ENCODE assay signal across 8 cellular contexts in genomic region chr4:39458505-39459300, GRCh38. TPM values are rescaled to one million over a fixed set of nuclear protein-coding genes. Genes with fewer than 3 reads are reported as not detected.
DNase-seq lines count a peak whose midpoint lies in the region; ATAC-seq and TF ChIP-seq lines count a peak whose summit lies in the region.

TSS of gene LIAS (plus strand) at chr4:39459056. CDS start at chr4:39459118, 62 bp downstream.
TSS of gene RPL9 (minus strand) at chr4:39458922. CDS start at chr4:39458439, 483 bp downstream.

- DNase-seq in BJ (ENCODE audit: low read depth), result peak; percentile 92
- peak; percentile 96 for DNase-seq in NCI-H526 treated with DMSO at 0.1 percent for 48 hours (lab: John Stamatoyannopoulos, UW)
- DNase-seq in activated CD4-positive, alpha-beta T cell treated with anti-CD3 and anti-CD28 coated beads, Interleukin-2, amount 10 ng/mL, durations not matched to agents 24 days and 14 days, result peak; percentile 98
- DNase-seq in colonic mucosa, result peak; percentile 96
- peak; percentile 99 for DNase-seq in kidney tubule cell (ENCODE audit: low spot score)
- DNase-seq in stimulated activated CD4-positive, alpha-beta T cell treated with anti-CD3 and anti-CD28 coated beads, Interleukin-1b, Interleukin-23, amount 100 ng/mL, for 24 hours (ENCODE audit: low read depth in 4 of 4, low spot score in 1 of 4), result peak; percentile 82 to 93 (median 87)

- peak within 1 kb of the TSS; percentile 98 for H3K27ac Mint-ChIP-seq in activated CD4-positive, alpha-beta T cell treated with anti-CD3 and anti-CD28 coated beads, Interleukin-2, amount 10 ng/mL, durations not matched to agents 24 days and 14 days

- no peaks in the 10 kb centered on the region for H3K27me3 ChIP-seq in BJ (ENCODE audit: control insufficient read depth, insufficient read depth, low read length)
- no peaks in the 10 kb centered on the region for H3K27me3 ChIP-seq in colonic mucosa

- intact Hi-C loops in activated CD4-positive, alpha-beta T cell treated with anti-CD3 and anti-CD28 coated beads, Interleukin-2, amount 10 ng/mL, durations not matched to agents 24 days and 14 days (cut with micrococcal nuclease), result loop anchor here (1.0 to 2.0 kb wide), 9 partner anchors 69 to 596 kb away; partner anchors contain the start of genes PDS5A, SMIM14, TMEM156 and UBE2K
- intact Hi-C loops in colonic mucosa (cut with DNase I), result no loop called here

- H3K27ac ChIP-seq in colonic mucosa, result peak within 1 kb of the TSS; percentile 96

- peaks cover 6% of the 10 kb centered on the region for H3K36me3 ChIP-seq in BJ (ENCODE audit: control insufficient read depth, insufficient read depth, low read length)
- peaks cover 9% of the 10 kb centered on the region for H3K36me3 ChIP-seq in colonic mucosa

- peak within 1 kb of the TSS; percentile 89 for H3K4me3 Mint-ChIP-seq in activated CD4-positive, alpha-beta T cell treated with anti-CD3 and anti-CD28 coated beads, Interleukin-2, amount 10 ng/mL, durations not matched to agents 24 days and 14 days

- H3K4me3 ChIP-seq in BJ (ENCODE audit: low read depth, low read length) (peak within 1 kb of the TSS; percentile 78), colonic mucosa (peak within 1 kb of the TSS; percentile 84)

- CTCF ChIA-PET in BJ (lab: Yijun Ruan, JAX), result interaction anchor here (1.1 to 1.5 kb wide), 2 partner anchors 11 to 354 kb away, joined by 3 read pairs; no protein-coding TSS in a partner anchor

- POLR2A ChIA-PET in BJ (lab: Charles Lee), result interaction anchor here (0.7 kb wide), 1 partner anchor 138 kb away, joined by 3 read pairs; no protein-coding TSS in a partner anchor

- H3K9ac ChIP-seq in colonic mucosa (ENCODE audit: low read depth in 2 of 2, low read length in 2 of 2), result peak within 1 kb of the TSS; percentile 84 to 99

- H3K9me3 ChIP-seq in colonic mucosa, result no peaks in the 10 kb centered on the region

- peaks cover 2% of the 10 kb centered on the region for H3K27me3 Mint-ChIP-seq in activated CD4-positive, alpha-beta T cell treated with anti-CD3 and anti-CD28 coated beads, Interleukin-2, amount 10 ng/mL, durations not matched to agents 24 days and 14 days

- peaks cover 8% of the 10 kb centered on the region for H3K4me1 ChIP-seq in colonic mucosa

- H3K36me3 Mint-ChIP-seq in activated CD4-positive, alpha-beta T cell treated with anti-CD3 and anti-CD28 coated beads, Interleukin-2, amount 10 ng/mL, durations not matched to agents 24 days and 14 days (ENCODE audit: low read depth), result peaks cover 62% of the 10 kb centered on the region

- H3K4me1 Mint-ChIP-seq in activated CD4-positive, alpha-beta T cell treated with anti-CD3 and anti-CD28 coated beads, Interleukin-2, amount 10 ng/mL, durations not matched to agents 24 days and 14 days, result peaks cover 35% of the 10 kb centered on the region

- TF ChIP-seq CTCF in BJ (IDR thresholded peaks at IDR 0.05; ENCODE audit: insufficient read depth, low read depth, low read length) (no peak), colonic mucosa (IDR thresholded peaks at IDR 0.05) (no peak)

- H3K9me3 Mint-ChIP-seq in activated CD4-positive, alpha-beta T cell treated with anti-CD3 and anti-CD28 coated beads, Interleukin-2, amount 10 ng/mL, durations not matched to agents 24 days and 14 days, result no peaks in the 10 kb centered on the region

- peak; percentile 89 for ATAC-seq in GM19324 (IDR thresholded peaks at IDR 0.05; ENCODE audit: low FRiP score, unreplicated experiment)
- ATAC-seq in HG03469 (IDR thresholded peaks at IDR 0.05; ENCODE audit: unreplicated experiment), result peak; percentile 66

RNA-seq across cellular contexts. Expression of gene LIAS, which starts in this region (rescaled TPM):
- 5.1 and 8.0 TPM in 2 replicates for polyA plus RNA-seq in BJ (2011; rRNA removed)
- 1.5 and 1.7 TPM in 2 replicates for polyA minus RNA-seq in BJ (2011; rRNA and poly(A)+ RNA removed)
- total RNA-seq in activated CD4-positive, alpha-beta T cell treated with anti-CD3 and anti-CD28 coated beads, Interleukin-2, amount 10 ng/mL, durations not matched to agents 24 days and 14 days, result 27.7 and 29.2 TPM in 2 replicates
- 10 to 100 TPM; 21.1 to 28.3 TPM for total RNA-seq in colonic mucosa

RNA-seq across cellular contexts. Expression of gene RPL9, which starts in this region (rescaled TPM):
- 458 and 1,469 TPM in 2 replicates for polyA plus RNA-seq in BJ (2011; rRNA removed)
- polyA minus RNA-seq in BJ (2011; rRNA and poly(A)+ RNA removed), result 75.8 and 90.2 TPM in 2 replicates
- 1,785 and 1,789 TPM in 2 replicates for total RNA-seq in activated CD4-positive, alpha-beta T cell treated with anti-CD3 and anti-CD28 coated beads, Interleukin-2, amount 10 ng/mL, durations not matched to agents 24 days and 14 days
- 1,000 to 10,000 TPM; 1,123 to 1,383 TPM for total RNA-seq in colonic mucosa

Comparison
In these comparisons a context has a peak if more than half of its experiments do, and no peak if none do; other contexts are left out.
1. Peak in every context shown above with its lines: DNase-seq, ATAC-seq, H3K4me3 ChIP-seq and H3K27ac ChIP-seq.